Comparison of ENCODE assay signal across 19 cellular contexts in the genomic region with DNA sequence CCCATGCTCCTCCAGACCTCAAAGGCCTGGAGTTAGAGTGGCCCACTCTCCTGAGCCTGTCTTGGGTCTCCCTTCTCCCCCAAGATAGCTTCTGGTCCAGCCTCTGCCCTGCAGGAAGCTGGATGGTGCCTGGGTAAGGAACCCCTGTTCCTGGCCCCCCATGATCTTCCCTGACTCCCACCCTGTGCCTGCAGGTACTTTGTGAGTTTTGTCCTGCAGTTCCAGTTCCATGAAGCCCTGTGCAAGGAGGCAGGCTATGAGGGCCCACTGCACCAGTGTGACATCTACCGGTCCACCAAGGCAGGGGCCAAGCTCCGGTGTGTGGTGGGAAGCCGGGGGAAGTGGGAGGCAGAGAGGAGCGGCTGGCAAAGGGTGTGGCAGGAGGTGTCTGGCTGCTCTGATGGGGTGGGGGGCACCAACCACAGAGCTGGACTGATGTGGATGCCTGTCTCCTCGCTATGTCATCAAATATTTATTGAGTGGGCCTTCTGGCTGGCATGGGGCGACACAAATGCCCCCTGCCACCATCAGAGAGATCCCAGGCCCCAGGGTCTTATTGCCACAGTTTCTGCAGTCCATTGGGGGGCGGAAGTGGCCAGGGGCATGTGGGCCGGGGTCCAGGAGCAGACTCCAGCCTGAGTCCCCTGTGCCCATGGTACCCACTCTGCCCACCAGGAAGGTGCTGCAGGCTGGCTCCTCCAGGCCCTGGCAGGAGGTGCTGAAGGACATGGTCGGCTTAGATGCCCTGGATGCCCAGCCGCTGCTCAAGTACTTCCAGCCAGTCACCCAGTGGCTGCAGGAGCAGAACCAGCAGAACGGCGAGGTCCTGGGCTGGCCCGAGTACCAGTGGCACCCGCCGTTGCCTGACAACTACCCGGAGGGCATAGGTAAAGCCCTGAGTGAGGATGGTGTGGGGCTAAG. TPM values are rescaled to one million over a fixed set of nuclear protein-coding genes. Genes with fewer than 3 reads are reported as not detected.
DNase-seq lines count a peak whose midpoint lies in the region; ATAC-seq, FAIRE-seq and TF ChIP-seq lines count a peak whose summit lies in the region.
"Had no signal": no experiment of that assay in that cellular context is flagged by ENCODE, and none has a peak within 500 bp of the region (broad histone marks: within the 10 kb centered on the region; RNA-seq: fewer than 3 reads in every experiment).

No MANE protein-coding gene starts in this region.

- TF ChIP-seq RAD21 in SK-N-SH (IDR thresholded peaks at IDR 0.05; ENCODE audit: low read length) = no peak

- 92% methylated on average over 11 of the region's 16 CpGs for WGBS in SK-N-SH (ENCODE audit: low lambda C conversion rate)
- WGBS in GM23248 (ENCODE audit: low coverage in 1 of 2, low lambda C conversion rate in 2 of 2, missing lambda C conversion rate in 2 of 2), 2 experiments = 92% methylated on average over 15 to 16 of the region's 16 CpGs

- no peak overlapping the region for H3K4me3 Mint-ChIP-seq in effector memory CD8-positive, alpha-beta T cell
- H3K4me3 Mint-ChIP-seq: GM23338, H9, HFFc6 had no signal

- H3K4me2 ChIP-seq in SK-N-SH (no peak overlapping the region), osteoblast (ENCODE audit: insufficient read depth, low read length) (no peak overlapping the region), GM23248 (ENCODE audit: unreplicated experiment) (no peak overlapping the region)
- H3K4me2 ChIP-seq: GM23338 had no signal

- H3K79me2 ChIP-seq in SK-N-SH (ENCODE audit: insufficient read depth) (no peaks in the 10 kb centered on the region), osteoblast (ENCODE audit: insufficient read depth, low read length) (no peaks in the 10 kb centered on the region), GM23248 (ENCODE audit: insufficient read depth) (no peaks in the 10 kb centered on the region)

- peaks cover 2% of the 10 kb centered on the region for H3K36me3 Mint-ChIP-seq in effector memory CD8-positive, alpha-beta T cell (ENCODE audit: insufficient read depth)

- H2AFZ ChIP-seq in SK-N-SH (ENCODE audit: low read depth) = no peak overlapping the region
- no peak overlapping the region for H2AFZ ChIP-seq in osteoblast (ENCODE audit: low read length)
- H2AFZ ChIP-seq in GM23248 = no peak overlapping the region
- H2AFZ ChIP-seq: GM23338 had no signal

- FAIRE-seq in kidney (lab: Jason Lieb, UNC) = no peak
- FAIRE-seq: GM19239 had no signal

- H3K4me3 ChIP-seq in SK-N-SH (ENCODE audit: low read depth in 2 of 2, low read length in 1 of 2) (no peak overlapping the region), kidney (ENCODE audit: low read length in 2 of 2) (no peak overlapping the region), osteoblast (ENCODE audit: insufficient read depth, low read length) (no peak overlapping the region), GM23248 (no peak overlapping the region)
- H3K4me3 ChIP-seq: GM23338 had no signal

- peak; percentile 26 for DNase-seq in SK-N-SH
- peak; percentile 23 for DNase-seq in kidney
- DNase-seq in osteoblast (ENCODE audit: insufficient read length, low spot score, missing footprints) = peak; percentile 81
- no peak for DNase-seq in NCI-H1417 treated with DMSO at 0.1 percent for 48 hours (lab: John Stamatoyannopoulos, UW)
- no peak for DNase-seq in substantia nigra (lab: John Stamatoyannopoulos, UW)
- no peak for DNase-seq in effector memory CD8-positive, alpha-beta T cell
- DNase-seq in GM23248 = no peak
- DNase-seq: DMS53, GF-D8, HFFc6 had no signal

- peaks cover 14 to 18% of the 10 kb centered on the region in 2 donors for H3K27me3 Mint-ChIP-seq in effector memory CD8-positive, alpha-beta T cell

- H3K4me1 Mint-ChIP-seq in effector memory CD8-positive, alpha-beta T cell (ENCODE audit: low read depth in 2 of 2) = peaks cover 4 to 6% of the 10 kb centered on the region in 2 donors

- H3K9ac ChIP-seq in SK-N-SH = no peak overlapping the region
- H3K9ac ChIP-seq in kidney (ENCODE audit: low read length in 2 of 2) = no peak overlapping the region
- no peak overlapping the region for H3K9ac ChIP-seq in GM23248

- H3K9me3 Mint-ChIP-seq in effector memory CD8-positive, alpha-beta T cell = no peaks in the 10 kb centered on the region
- H3K9me3 Mint-ChIP-seq: CD8-positive, alpha-beta memory T cell; GM23338; H9; HFFc6 had no signal

- H3K27ac ChIP-seq in SK-N-SH (ENCODE audit: low read depth in 2 of 2, low read length in 1 of 2) (no peak overlapping the region), kidney (ENCODE audit: low read depth in 2 of 2, low read length in 2 of 2) (no peak overlapping the region), osteoblast (ENCODE audit: low read depth, low read length) (no peak overlapping the region), substantia nigra (ENCODE audit: low read depth, low read length, poor library complexity, severe bottlenecking) (no peak overlapping the region), GM23248 (no peak overlapping the region)
- H3K27ac ChIP-seq: 22Rv1 had no signal

- CTCF ChIA-PET in SK-N-SH (lab: Yijun Ruan, JAX) = interaction anchor here (0.8 to 13.7 kb wide), 6 partner anchors 14 to 126 kb away, joined by 3 to 708 read pairs (median 35); a partner anchor contains a TSS

- intact Hi-C loops in kidney (cut with DNase I) = no loop called here

- in situ Hi-C loops in GM23248 (cut with MboI) = no loop called here

- H3K9me3 ChIP-seq in SK-N-SH (no peaks in the 10 kb centered on the region), kidney (ENCODE audit: control insufficient read depth in 1 of 2, low read length in 2 of 2) (no peaks in the 10 kb centered on the region), osteoblast (ENCODE audit: low read depth, low read length) (no peaks in the 10 kb centered on the region), GM23248 (ENCODE audit: low read depth) (no peaks in the 10 kb centered on the region)
- H3K9me3 ChIP-seq: Caco-2 had no signal

- POLR2A ChIA-PET in SK-N-SH (lab: Yijun Ruan, JAX) = no interaction called here

- no peaks in the 10 kb centered on the region for H3K27me3 ChIP-seq in SK-N-SH (ENCODE audit: insufficient read depth)
- H3K27me3 ChIP-seq in osteoblast (ENCODE audit: insufficient read depth, low read length) = no peaks in the 10 kb centered on the region
- no peaks in the 10 kb centered on the region for H3K27me3 ChIP-seq in GM23248 (replicated peaks; ENCODE audit: insufficient read depth)

- H3F3A ChIP-seq in SK-N-SH (replicated peaks; ENCODE audit: insufficient read depth) (no peaks in the 10 kb centered on the region), GM23248 (ENCODE audit: insufficient read depth) (no peaks in the 10 kb centered on the region)

- ATAC-seq in SK-N-SH treated with all-trans-retinoic acid at 6 μM for 48 hours = no peak
- ATAC-seq in effector memory CD8-positive, alpha-beta T cell (replicated peaks) = no peak

- H4K20me1 ChIP-seq in SK-N-SH (ENCODE audit: insufficient read depth) (no peaks in the 10 kb centered on the region), osteoblast (ENCODE audit: insufficient read depth, low read length) (no peaks in the 10 kb centered on the region), GM23248 (ENCODE audit: insufficient read depth) (no peaks in the 10 kb centered on the region)

- TF ChIP-seq EP300 in SK-N-SH (IDR thresholded peaks at IDR 0.05; ENCODE audit: borderline replicate concordance in 1 of 2, low read depth in 1 of 2, low read length in 1 of 2) = no peak

- no peak overlapping the region for H3K27ac Mint-ChIP-seq in effector memory CD8-positive, alpha-beta T cell
- H3K27ac Mint-ChIP-seq: GM23338, H9, HFFc6 had no signal

- TF ChIP-seq CTCF in SK-N-SH (IDR thresholded peaks at IDR 0.05) (no peak), kidney (IDR thresholded peaks at IDR 0.05; ENCODE audit: borderline replicate concordance, extremely low read depth, insufficient read depth) (no peak), osteoblast (IDR thresholded peaks at IDR 0.05; ENCODE audit: extremely low read depth, low read depth, low read length) (no peak)

- H3K36me3 ChIP-seq in SK-N-SH (replicated peaks in 1 of 2; ENCODE audit: control insufficient read depth in 1 of 2, insufficient read depth in 2 of 2, low read length in 1 of 2) (peaks cover 0 to 4% of the 10 kb centered on the region in 2 experiments), kidney (ENCODE audit: control insufficient read depth in 1 of 2, insufficient read depth in 2 of 2, low read length in 2 of 2) (peaks cover 0 to 8% of the 10 kb centered on the region in 2 donors), osteoblast (ENCODE audit: insufficient read depth, low read length) (no peaks in the 10 kb centered on the region), GM23248 (ENCODE audit: low read depth) (no peaks in the 10 kb centered on the region)

- H3K4me1 ChIP-seq in SK-N-SH (ENCODE audit: control insufficient read depth in 1 of 2, insufficient read depth in 2 of 2, low read depth in 1 of 2, low read length in 1 of 2) (peaks cover 0 to 27% of the 10 kb centered on the region in 2 experiments; a peak in 1 of 4 replicates), kidney (ENCODE audit: control insufficient read depth in 1 of 2, insufficient read depth in 1 of 2, low read depth in 1 of 2, low read length in 2 of 2) (peaks cover 1 to 3% of the 10 kb centered on the region in 2 donors), osteoblast (ENCODE audit: insufficient read depth, low read length) (no peaks in the 10 kb centered on the region), GM23248 (ENCODE audit: insufficient read depth) (no peaks in the 10 kb centered on the region)
- H3K4me1 ChIP-seq: Caco-2 had no signal

- H3K9me2 ChIP-seq in SK-N-SH (no peaks in the 10 kb centered on the region), GM23248 (ENCODE audit: insufficient read depth) (no peaks in the 10 kb centered on the region)

RNA-seq across cellular contexts. Expression of a gene that starts 7.1 kb away (rescaled TPM):
- 6.3 and 12.1 TPM in 2 replicates for polyA plus RNA-seq in SK-N-SH (2012; rRNA removed)
- polyA plus RNA-seq in SK-N-SH (2012; cell fraction: cytosol; rRNA removed) = 6.0 and 10.9 TPM in 2 replicates
- 34.5 and 42.3 TPM in 2 replicates for polyA plus RNA-seq in SK-N-SH (2012; cell fraction: nucleus; rRNA removed)
- 4.3 TPM for total RNA-seq in kidney
- polyA plus RNA-seq in kidney (ENCODE audit: insufficient read depth, low read depth, low replicate concordance) = 12.9 TPM
- total RNA-seq in osteoblast = 10.1 and 17.7 TPM in 2 replicates
- 3.2 and 3.4 TPM in 2 replicates for total RNA-seq in GM23248 (2014; rRNA removed; shearing (Covaris generic))
- polyA plus RNA-seq in GM23248 (2016; fragmentation: Nextera tagmentation; extraction: Ambion mirVana) = 1.6 and 2.2 TPM in 2 replicates
- total RNA-seq: HT1080 had no signal

RNA-seq across cellular contexts. Expression of a gene that starts 37.8 kb away (rescaled TPM):
- polyA plus RNA-seq in SK-N-SH (2012; rRNA removed) (28.3 and 38.6 TPM in 2 replicates), kidney (ENCODE audit: insufficient read depth, low read depth, low replicate concordance) (38.4 TPM), GM23248 (2016; fragmentation: Nextera tagmentation; extraction: Ambion mirVana) (18.4 and 19.1 TPM in 2 replicates)
- polyA plus RNA-seq in SK-N-SH (2012; cell fraction: cytosol; rRNA removed) = 20.6 and 28.6 TPM in 2 replicates
- polyA plus RNA-seq in SK-N-SH (2012; cell fraction: nucleus; rRNA removed) = 47.2 and 48.4 TPM in 2 replicates
- total RNA-seq in kidney (51.1 TPM), osteoblast (32.2 and 33.6 TPM in 2 replicates)
- 10.7 and 15.9 TPM in 2 replicates for total RNA-seq in GM23248 (2014; rRNA removed; shearing (Covaris generic))

RNA-seq across cellular contexts. Expression of a gene that starts 39.2 kb away (rescaled TPM):
- 0.15 and 0.18 TPM in 2 replicates for polyA plus RNA-seq in SK-N-SH (2012; rRNA removed)
- 0.09 and 0.14 TPM in 2 replicates for polyA plus RNA-seq in SK-N-SH (2012; cell fraction: cytosol; rRNA removed)
- 0.21 and 0.39 TPM in 2 replicates for polyA plus RNA-seq in SK-N-SH (2012; cell fraction: nucleus; rRNA removed)
- total RNA-seq in kidney = 0.57 TPM
- 4.8 TPM for polyA plus RNA-seq in kidney (ENCODE audit: insufficient read depth, low read depth, low replicate concordance)
- total RNA-seq in osteoblast = not detected in 2 replicates
- not detected in 2 replicates for total RNA-seq in GM23248 (2014; rRNA removed; shearing (Covaris generic))
- polyA plus RNA-seq in GM23248 (2016; fragmentation: Nextera tagmentation; extraction: Ambion mirVana) = not detected in 2 replicates
- total RNA-seq: A673; Caco-2; CD8-positive, alpha-beta memory T cell; HFFc6; HT1080 had no signal
- polyA plus RNA-seq: CD8-positive, alpha-beta memory T cell had no signal

Comparison
In these comparisons a context has a peak if more than half of its experiments do, and no peak if none do; other contexts are left out.
1. DNase-seq: peak in SK-N-SH (single experiment), kidney (single experiment) and osteoblast (single experiment); none in NCI-H1417 treated with DMSO at 0.1 percent for 48 hours (single experiment), substantia nigra (0 of 49), effector memory CD8-positive, alpha-beta T cell (0 of 3) and GM23248 (single experiment).